Comparison of ENCODE assay signal across 8 cellular contexts in the genomic region with DNA sequence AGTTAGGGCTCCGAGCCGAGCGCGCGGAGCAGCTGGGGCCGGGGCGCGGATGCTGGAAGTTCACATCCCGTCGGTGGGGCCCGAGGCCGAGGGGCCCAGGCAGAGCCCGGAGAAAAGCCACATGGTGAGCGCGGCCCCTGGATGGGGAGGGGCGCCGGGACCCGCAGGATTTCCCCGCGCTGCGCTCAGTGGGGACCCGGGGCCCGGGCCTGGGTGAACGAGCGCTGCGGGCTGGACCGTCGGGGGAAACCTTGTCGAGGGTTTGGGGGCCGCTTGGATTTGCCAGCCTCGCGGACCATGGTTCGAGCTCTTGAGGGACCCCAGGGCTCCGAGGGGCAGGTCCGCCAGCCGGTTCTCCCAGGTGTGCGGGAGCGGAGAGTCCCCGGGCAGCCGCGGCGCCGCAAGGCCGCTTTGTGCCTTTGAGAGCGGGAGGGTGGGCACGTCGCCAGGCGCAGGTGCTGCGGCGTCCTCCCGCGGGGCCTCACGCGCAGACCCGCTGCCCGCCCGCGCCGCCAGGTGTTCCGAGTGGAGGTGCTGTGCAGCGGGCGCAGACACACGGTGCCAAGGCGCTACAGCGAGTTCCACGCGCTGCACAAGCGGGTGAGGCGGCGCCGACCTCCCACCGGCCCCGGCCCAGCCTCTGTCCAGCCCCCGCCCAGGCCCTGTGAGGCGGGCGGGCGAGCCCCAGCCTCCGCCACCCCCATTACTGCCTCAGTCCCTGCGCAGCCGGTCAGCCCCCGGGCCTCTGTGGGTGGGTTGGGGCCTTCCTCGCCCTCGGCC. TPM values are rescaled to one million over a fixed set of nuclear protein-coding genes. Genes with fewer than 3 reads are reported as not detected.
A peak's percentile ranks its signal among the peaks of the same experiment; 100 is the strongest.
DNase-seq lines count a peak whose midpoint lies in the region; ATAC-seq, FAIRE-seq and TF ChIP-seq lines count a peak whose summit lies in the region.

A gene (plus strand): TSS at position 5 of the 780 bp plus-strand sequence. CDS start 45 bp downstream, at position 50.

- H3K4me3 ChIP-seq in sigmoid colon: peak within 1 kb of the TSS in 3 of 4 donors; percentile 29 to 44 (median 41)

- no peaks in the 10 kb centered on the region for H3K9me3 Mint-ChIP-seq in activated T-helper 1 cell treated with anti-CD3 and anti-CD28 coated beads, Interleukin-12 subunit alpha, Interleukin-12 subunit beta, Interleukin-2, Interleukin-4 antibody, amounts not matched to agents 30 ng/mL and 10 ng/mL and 1 ng/mL, durations not matched to agents 14 hours and 24 hours and 36 hours

- 1% methylated on average over 83 of the region's 83 CpGs for WGBS in sigmoid colon, 2 donors

- peak; percentile 72; the same call in 1 of the 2 replicates for TF ChIP-seq POLR2A in GM12892 (IDR thresholded peaks at IDR 0.05; ENCODE audit: low read depth, low read length)
- no peak for TF ChIP-seq POLR2A in sigmoid colon (IDR thresholded peaks at IDR 0.05)

- peaks cover 11% of the 10 kb centered on the region for H3K36me3 Mint-ChIP-seq in activated T-helper 1 cell treated with anti-CD3 and anti-CD28 coated beads, Interleukin-12 subunit alpha, Interleukin-12 subunit beta, Interleukin-2, Interleukin-4 antibody, amounts not matched to agents 30 ng/mL and 10 ng/mL and 1 ng/mL, durations not matched to agents 14 hours and 24 hours and 36 hours (ENCODE audit: low read depth)

- peaks cover 0 to 21% (median 19%) of the 10 kb centered on the region in 4 donors for H3K36me3 ChIP-seq in sigmoid colon

- TF ChIP-seq EP300 in sigmoid colon (IDR thresholded peaks at IDR 0.05): no peak

- no peak for DNase-seq in GM12892 (ENCODE audit: insufficient read length)
- DNase-seq in activated T-helper 1 cell treated with anti-CD3 and anti-CD28 coated beads, Interleukin-12 subunit alpha, Interleukin-12 subunit beta, Interleukin-2, Interleukin-4 antibody, amounts not matched to agents 30 ng/mL and 10 ng/mL and 1 ng/mL, durations not matched to agents 14 hours and 24 hours and 36 hours (ENCODE audit: low spot score): no peak
- DNase-seq in left ventricle myocardium superior: peak; percentile 64
- no peak for DNase-seq in sigmoid colon

- peak within 1 kb of the TSS; percentile 61 for H3K27ac Mint-ChIP-seq in activated T-helper 1 cell treated with anti-CD3 and anti-CD28 coated beads, Interleukin-12 subunit alpha, Interleukin-12 subunit beta, Interleukin-2, Interleukin-4 antibody, amounts not matched to agents 30 ng/mL and 10 ng/mL and 1 ng/mL, durations not matched to agents 14 hours and 24 hours and 36 hours

- peak; percentile 14; the same call in 1 of the 2 replicates for TF ChIP-seq CTCF in 22Rv1 (IDR thresholded peaks at IDR 0.05)
- no peak for TF ChIP-seq CTCF in sigmoid colon (IDR thresholded peaks at IDR 0.05)

- intact Hi-C loops in activated T-helper 1 cell treated with anti-CD3 and anti-CD28 coated beads, Interleukin-12 subunit alpha, Interleukin-12 subunit beta, Interleukin-2, Interleukin-4 antibody, amounts not matched to agents 30 ng/mL and 10 ng/mL and 1 ng/mL, durations not matched to agents 14 hours and 24 hours and 36 hours (cut with micrococcal nuclease): loop anchor here (5.0 to 10.0 kb wide), 3 partner anchors 320 to 687 kb away; a partner anchor contains a TSS
- intact Hi-C loops in left ventricle myocardium superior (cut with micrococcal nuclease): loop anchor here (5.0 kb wide), 1 partner anchor 55 kb away; a partner anchor contains a TSS
- intact Hi-C loops in sigmoid colon (cut with DNase I): no loop called here

- no peak for FAIRE-seq in GM12892 (lab: Jason Lieb, UNC)

- H3K9me3 ChIP-seq in sigmoid colon: no peaks in the 10 kb centered on the region

- peak within 1 kb of the TSS; percentile 83 for H3K4me3 Mint-ChIP-seq in activated T-helper 1 cell treated with anti-CD3 and anti-CD28 coated beads, Interleukin-12 subunit alpha, Interleukin-12 subunit beta, Interleukin-2, Interleukin-4 antibody, amounts not matched to agents 30 ng/mL and 10 ng/mL and 1 ng/mL, durations not matched to agents 14 hours and 24 hours and 36 hours

- H3K27me3 Mint-ChIP-seq in activated T-helper 1 cell treated with anti-CD3 and anti-CD28 coated beads, Interleukin-12 subunit alpha, Interleukin-12 subunit beta, Interleukin-2, Interleukin-4 antibody, amounts not matched to agents 30 ng/mL and 10 ng/mL and 1 ng/mL, durations not matched to agents 14 hours and 24 hours and 36 hours (ENCODE audit: insufficient read depth): peaks cover 5% of the 10 kb centered on the region

- peaks cover 0 to 34% (median 29%) of the 10 kb centered on the region in 4 donors for H3K4me1 ChIP-seq in sigmoid colon

- H3K27ac ChIP-seq in 22Rv1 (peak within 1 kb of the TSS; percentile 80), sigmoid colon (no peak within 1 kb of the TSS)

- ATAC-seq in HG03432 (IDR thresholded peaks at IDR 0.05; ENCODE audit: unreplicated experiment) (peak; percentile 15), left ventricle myocardium superior (peak; percentile 0), GM19467 (IDR thresholded peaks at IDR 0.05; ENCODE audit: unreplicated experiment) (no peak), GM18858 (IDR thresholded peaks at IDR 0.05; ENCODE audit: unreplicated experiment) (no peak)

- H3K4me1 Mint-ChIP-seq in activated T-helper 1 cell treated with anti-CD3 and anti-CD28 coated beads, Interleukin-12 subunit alpha, Interleukin-12 subunit beta, Interleukin-2, Interleukin-4 antibody, amounts not matched to agents 30 ng/mL and 10 ng/mL and 1 ng/mL, durations not matched to agents 14 hours and 24 hours and 36 hours (ENCODE audit: low read depth): peaks cover 15% of the 10 kb centered on the region

- peaks cover 24 to 33% (median 27%) of the 10 kb centered on the region in 3 donors for H3K27me3 ChIP-seq in sigmoid colon

RNA-seq across cellular contexts. Expression of the gene that starts here (rescaled TPM):
- polyA plus RNA-seq in GM12892 (2012; ENCODE audit: missing spikeins): 16.1 TPM
- total RNA-seq in activated T-helper 1 cell treated with anti-CD3 and anti-CD28 coated beads, Interleukin-12 subunit alpha, Interleukin-12 subunit beta, Interleukin-2, Interleukin-4 antibody, amounts not matched to agents 30 ng/mL and 10 ng/mL and 1 ng/mL, durations not matched to agents 14 hours and 24 hours and 36 hours: 0.99 and 1.1 TPM in 2 replicates
- total RNA-seq in left ventricle myocardium superior (5.6 TPM), sigmoid colon (under 1 TPM in 3 of 4 donors, not detected in 1; under 0.01 to 0.95 (median 0.83) TPM)
- 1 to 10 TPM in 1 of 3 donors, under 1 TPM in 1, not detected in 1; 0.23 to 8.4 TPM for polyA plus RNA-seq in sigmoid colon

Comparison
In these comparisons a context has a peak if more than half of its experiments do, and no peak if none do; other contexts are left out.
1. ATAC-seq: peak in HG03432 (single experiment) and left ventricle myocardium superior (single experiment); none in GM19467 (single experiment) and GM18858 (single experiment).